In genomic region chr22:23591846-23592245, GRCh38 we compare ENCODE assay signal across 21 cellular contexts. TPM values are rescaled to one million over a fixed set of nuclear protein-coding genes. Genes with fewer than 3 reads are reported as not detected.
DNase-seq lines count a peak whose midpoint lies in the region; FAIRE-seq and TF ChIP-seq lines count a peak whose summit lies in the region.
"Had no signal": no experiment of that assay in that cellular context is flagged by ENCODE, and none has a peak within 500 bp of the region (broad histone marks: within the 10 kb centered on the region; RNA-seq: fewer than 3 reads in every experiment).

No MANE protein-coding gene starts in this region.

- H3K79me2 ChIP-seq in H9 (ENCODE audit: insufficient read depth, low read length) (no peaks in the 10 kb centered on the region), H1 (ENCODE audit: control insufficient read depth in 1 of 2, insufficient read depth in 2 of 2, low read length in 2 of 2) (no peaks in the 10 kb centered on the region), neural progenitor cell (ENCODE audit: low read depth) (no peaks in the 10 kb centered on the region)

- POLR2A ChIA-PET in H1 (lab: Charles Lee; ENCODE audit: partially characterized antibody), result interaction anchor here (1.2 kb wide), 1 partner anchor 95 kb away, joined by 3 read pairs; no protein-coding TSS in a partner anchor

- TF ChIP-seq POLR2A in H1 (IDR thresholded peaks at IDR 0.05; ENCODE audit: control extremely low read depth in 1 of 2, low read depth in 2 of 2, low read length in 2 of 2), result no peak

- H3K4me1 ChIP-seq in BLaER1 (peaks cover 83% of the 10 kb centered on the region), H9 (ENCODE audit: insufficient read depth, low read length) (peaks cover 3% of the 10 kb centered on the region; the same call in 1 of the 2 replicates), H1 (replicated peaks in 1 of 4; ENCODE audit: control insufficient read depth in 3 of 4, insufficient read depth in 4 of 4, low read length in 3 of 4) (peaks cover 0 to 6% (median 4%) of the 10 kb centered on the region in 4 experiments; a peak in 4 of 7 replicates), neural progenitor cell (no peaks in the 10 kb centered on the region)
- H3K4me1 ChIP-seq: HAP-1 had no signal

- H3K56ac ChIP-seq in H9 (ENCODE audit: insufficient read length, low read depth, low read length), result no peak overlapping the region
- no peak overlapping the region for H3K56ac ChIP-seq in H1 (replicated peaks; ENCODE audit: insufficient read length, low read depth, low read length)

- no peaks in the 10 kb centered on the region for H3K27me3 ChIP-seq in BLaER1
- H3K27me3 ChIP-seq in H9 (ENCODE audit: insufficient read depth, low read length), result no peaks in the 10 kb centered on the region
- H3K27me3 ChIP-seq in H1 (replicated peaks in 1 of 4; ENCODE audit: control insufficient read depth in 3 of 4, extremely low read depth in 1 of 4, insufficient read depth in 3 of 4, low read length in 3 of 4), result no peaks in the 10 kb centered on the region; a peak in 1 of 7 replicates
- H3K27me3 ChIP-seq in neural progenitor cell, result no peaks in the 10 kb centered on the region
- H3K27me3 ChIP-seq: MG63 had no signal

- CTCF ChIA-PET in H1 (lab: Charles Lee; ENCODE audit: partially characterized antibody), result interaction anchor here (0.6 to 4.9 kb wide), 31 partner anchors 7 to 296 kb away, joined by 3 to 23 read pairs (median 6); partner anchors contain the start of gene IGLL1

- H3K18ac ChIP-seq in H9 (ENCODE audit: insufficient read length, low read depth, low read length) (no peak overlapping the region), H1 (ENCODE audit: extremely low read depth, low read length) (peak overlapping the region; percentile 7; the same call in 1 of the 2 replicates)

- H2AFZ ChIP-seq in H9 (ENCODE audit: low read length), result no peak overlapping the region
- H2AFZ ChIP-seq in H1 (ENCODE audit: low read length), result no peak overlapping the region
- H2AFZ ChIP-seq in neural progenitor cell (replicated peaks), result no peak overlapping the region

- H4K91ac ChIP-seq in H9 (ENCODE audit: insufficient read length, low read depth, low read length) (no peak overlapping the region), H1 (replicated peaks; ENCODE audit: insufficient read length, low read length) (no peak overlapping the region)

- H4K8ac ChIP-seq in H9 (replicated peaks; ENCODE audit: insufficient read length, low read depth, low read length) (no peak overlapping the region), H1 (ENCODE audit: extremely low read depth, insufficient read depth, low read length) (no peak overlapping the region)

- H2BK120ac ChIP-seq in H9 (ENCODE audit: low read depth, low read length, poor library complexity, severe bottlenecking), result no peak overlapping the region
- H2BK120ac ChIP-seq in H1 (replicated peaks; ENCODE audit: low read depth, low read length), result no peak overlapping the region

- TF ChIP-seq EP300 in H1 (IDR thresholded peaks at IDR 0.05; ENCODE audit: borderline replicate concordance in 1 of 2, low read depth in 2 of 2, low read length in 2 of 2), result no peak

- no peak for FAIRE-seq in H1 (lab: Jason Lieb, UNC)

- H3K4me3 Mint-ChIP-seq in H9, result no peak overlapping the region
- no peak overlapping the region for H3K4me3 Mint-ChIP-seq in neural progenitor cell
- H3K4me3 Mint-ChIP-seq: CD8-positive, alpha-beta T cell had no signal

- H2BK15ac ChIP-seq in H9 (ENCODE audit: low read depth, low read length) (no peak overlapping the region), H1 (ENCODE audit: low read length) (peak overlapping the region; percentile 53; the same call in 1 of the 2 replicates)

- H4K5ac ChIP-seq in H9 (ENCODE audit: insufficient read length, low read depth, low read length) (no peak overlapping the region), H1 (ENCODE audit: insufficient read length, low read depth, low read length) (no peak overlapping the region)

- DNase-seq in H9 (no peak), H1 (ENCODE audit: low read depth in 1 of 2, low spot score in 2 of 2) (no peak), neural progenitor cell (ENCODE audit: low spot score) (no peak), NCI-H82 treated with DMSO at 0.1 percent for 48 hours (lab: John Stamatoyannopoulos, UW; ENCODE audit: unreplicated experiment) (no peak), head of caudate nucleus (no peak), SKM-1 (lab: John Stamatoyannopoulos, UW; ENCODE audit: unreplicated experiment) (no peak), substantia nigra (lab: John Stamatoyannopoulos, UW) (no peak)
- DNase-seq: NCI-H1048, NCI-H187 treated with DMSO at 0.1 percent for 48 hours, NCI-H2107, NCI-H748 treated with DMSO at 0.1 percent for 48 hours, SIG-M5 had no signal

- H3K14ac ChIP-seq in H9 (ENCODE audit: insufficient read depth, low read length) (no peak overlapping the region), H1 (ENCODE audit: insufficient read length) (no peak overlapping the region)

- H2BK5ac ChIP-seq in H9 (ENCODE audit: insufficient read length, low read length) (no peak overlapping the region), H1 (ENCODE audit: low read depth, low read length) (no peak overlapping the region)

- H3K79me1 ChIP-seq in H9 (ENCODE audit: insufficient read depth, low read depth, low read length, poor library complexity, severe bottlenecking) (no peaks in the 10 kb centered on the region), H1 (ENCODE audit: low read depth, low read length) (no peaks in the 10 kb centered on the region)

- H3K9me3 ChIP-seq in BLaER1, result peaks cover 4% of the 10 kb centered on the region; the same call in 1 of the 2 replicates
- no peaks in the 10 kb centered on the region for H3K9me3 ChIP-seq in H9 (ENCODE audit: control insufficient read depth, low read depth, low read length)
- H3K9me3 ChIP-seq in H1 (ENCODE audit: insufficient read depth in 2 of 2, low read depth in 1 of 2, low read length in 1 of 2), result no peaks in the 10 kb centered on the region
- H3K9me3 ChIP-seq in neural progenitor cell (ENCODE audit: low read depth), result no peaks in the 10 kb centered on the region
- H3K9me3 ChIP-seq: HAP-1, MG63, SK-N-SH had no signal

- H3K9me3 Mint-ChIP-seq in H9, result no peaks in the 10 kb centered on the region; a peak in 1 of 5 replicates
- peaks cover 9% of the 10 kb centered on the region for H3K9me3 Mint-ChIP-seq in neural progenitor cell

- H3K9ac ChIP-seq in BLaER1, result peak overlapping the region; percentile 56
- no peak overlapping the region for H3K9ac ChIP-seq in H9 (ENCODE audit: extremely low read depth, insufficient read length, low read length)
- H3K9ac ChIP-seq in H1 (replicated peaks in 1 of 4; ENCODE audit: extremely low read depth in 1 of 4, low read depth in 3 of 4, low read length in 3 of 4), result no peak overlapping the region
- no peak overlapping the region for H3K9ac ChIP-seq in neural progenitor cell
- H3K9ac ChIP-seq: SK-N-SH had no signal

- peaks cover 46% of the 10 kb centered on the region for H3K27me3 Mint-ChIP-seq in H9 (ENCODE audit: low read depth)
- H3K27me3 Mint-ChIP-seq in neural progenitor cell (ENCODE audit: insufficient read depth, low read depth), result peaks cover 21% of the 10 kb centered on the region

- WGBS in H9 (ENCODE audit: extremely low coverage, insufficient read length, low lambda C conversion rate), result no CpG with 5 or more reads among the region's 7 CpGs
- 93% methylated on average over 7 of the region's 7 CpGs; no CpG with 5 or more reads in 1 of the 2 experiments for WGBS in H1 (ENCODE audit: extremely low coverage in 1 of 2, insufficient coverage in 1 of 2, insufficient read length in 1 of 2, insufficient replicate concordance in 2 of 2, low coverage in 1 of 2, low lambda C conversion rate in 2 of 2, missing lambda C conversion rate in 1 of 2), 2 experiments

- H2AK5ac ChIP-seq in H9 (ENCODE audit: insufficient read length, low read length), result no peak overlapping the region
- no peak overlapping the region for H2AK5ac ChIP-seq in H1 (ENCODE audit: low read depth, low read length)

- H4K20me1 ChIP-seq in BLaER1 (no peaks in the 10 kb centered on the region), H9 (ENCODE audit: control insufficient read depth, insufficient read depth, insufficient read length) (no peaks in the 10 kb centered on the region), H1 (replicated peaks in 1 of 2; ENCODE audit: control insufficient read depth in 1 of 2, insufficient read depth in 2 of 2, low read length in 2 of 2) (peaks cover 0 to 1% of the 10 kb centered on the region in 2 experiments), neural progenitor cell (ENCODE audit: low read depth) (no peaks in the 10 kb centered on the region)

- H3K4me1 Mint-ChIP-seq in H9 (peaks cover 11 to 14% of the 10 kb centered on the region in 2 experiments), neural progenitor cell (peaks cover 3% of the 10 kb centered on the region)

- H3K23me2 ChIP-seq in H9 (ENCODE audit: insufficient read length, low read depth, low read length, poor library complexity, severe bottlenecking) (no peaks in the 10 kb centered on the region), H1 (ENCODE audit: low read depth, low read length) (no peaks in the 10 kb centered on the region)

- H3K27ac Mint-ChIP-seq in H9, result peak overlapping the region in 2 of 3 experiments; percentile 29 to 38; a peak in 2 of 7 replicates
- peak overlapping the region; percentile 2 for H3K27ac Mint-ChIP-seq in neural progenitor cell
- H3K27ac Mint-ChIP-seq: CD8-positive, alpha-beta T cell had no signal

- H3K23ac ChIP-seq in H9 (ENCODE audit: insufficient read length, low read depth, low read length), result no peak overlapping the region
- no peak overlapping the region for H3K23ac ChIP-seq in H1 (ENCODE audit: insufficient read length)

- H3K4me3 ChIP-seq in BLaER1, result no peak overlapping the region
- no peak overlapping the region for H3K4me3 ChIP-seq in H1 (ENCODE audit: extremely low read depth in 1 of 4, insufficient read depth in 2 of 4, low read depth in 3 of 4, low read length in 4 of 4)
- H3K4me3 ChIP-seq in neural progenitor cell, result no peak overlapping the region
- H3K4me3 ChIP-seq: HAP-1, MG63 had no signal

- H2BK20ac ChIP-seq in H9 (ENCODE audit: low read depth, low read length, poor library complexity, severe bottlenecking) (no peak overlapping the region), H1 (ENCODE audit: low read length) (no peak overlapping the region)

- H3K4ac ChIP-seq in H9 (ENCODE audit: low read depth, low read length), result no peak overlapping the region
- no peak overlapping the region for H3K4ac ChIP-seq in H1 (replicated peaks; ENCODE audit: insufficient read length, low read depth, low read length)

- H3K36me3 ChIP-seq in BLaER1 (no peaks in the 10 kb centered on the region), H1 (ENCODE audit: control insufficient read depth in 2 of 4, insufficient read depth in 4 of 4, low read length in 3 of 4) (no peaks in the 10 kb centered on the region), neural progenitor cell (no peaks in the 10 kb centered on the region)
- H3K36me3 ChIP-seq: HAP-1, MG63 had no signal

- intact Hi-C loops in head of caudate nucleus (cut with DNase I), result no loop called here

- no peaks in the 10 kb centered on the region for H3K36me3 Mint-ChIP-seq in H9 (ENCODE audit: insufficient read depth in 1 of 3, low read depth in 3 of 3)
- H3K36me3 Mint-ChIP-seq in neural progenitor cell, result peaks cover 2% of the 10 kb centered on the region
- H3K36me3 Mint-ChIP-seq: CD8-positive, alpha-beta T cell had no signal

- no peaks in the 10 kb centered on the region for H3F3A ChIP-seq in neural progenitor cell (ENCODE audit: low read depth)

- peak overlapping the region; percentile 100 for H3K4me2 ChIP-seq in BLaER1
- no peak overlapping the region for H3K4me2 ChIP-seq in H9 (ENCODE audit: insufficient read depth, insufficient read length, low read length)
- H3K4me2 ChIP-seq in H1 (ENCODE audit: insufficient read depth in 1 of 2, low read depth in 2 of 2, low read length in 2 of 2), result no peak overlapping the region
- H3K4me2 ChIP-seq in neural progenitor cell, result no peak overlapping the region
- H3K4me2 ChIP-seq: SK-N-SH had no signal

- TF ChIP-seq RAD21 in H1 (IDR thresholded peaks at IDR 0.05 in 1 of 2, conservative IDR thresholded peaks at IDR 0.05 in 1 of 2; ENCODE audit: low read depth in 2 of 2, low read length in 2 of 2), result no peak

- H3K27ac ChIP-seq in BLaER1, result peak overlapping the region; percentile 100
- H3K27ac ChIP-seq in H9 (ENCODE audit: insufficient read length, low read depth, low read length), result no peak overlapping the region
- H3K27ac ChIP-seq in H1 (ENCODE audit: low read depth, low read length), result no peak overlapping the region
- no peak overlapping the region for H3K27ac ChIP-seq in neural progenitor cell
- no peak overlapping the region for H3K27ac ChIP-seq in substantia nigra (ENCODE audit: low read depth, low read length, poor library complexity, severe bottlenecking)
- H3K27ac ChIP-seq: 22Rv1 had no signal

- TF ChIP-seq CTCF in H9 (conservative IDR thresholded peaks at IDR 0.05) (no peak), H1 (IDR thresholded peaks at IDR 0.05; ENCODE audit: control extremely low read depth in 1 of 3, insufficient read depth in 1 of 3, low read depth in 1 of 3, low read length in 3 of 3) (no peak), neural progenitor cell (IDR thresholded peaks at IDR 0.05) (no peak)

- H3T11ph ChIP-seq in H9 (ENCODE audit: low read length), result no peak overlapping the region

- H2BK12ac ChIP-seq in H9 (ENCODE audit: insufficient read length, low read depth, low read length), result no peak overlapping the region
- H2BK12ac ChIP-seq in H1 (ENCODE audit: low read depth, low read length), result peak overlapping the region; percentile 68

RNA-seq across cellular contexts. Expression of gene IGLL1, which starts 11.8 kb away (rescaled TPM):
- total RNA-seq in H9 (2021) (not detected in 2 replicates), neural progenitor cell (ENCODE audit: low replicate concordance) (not detected in 2 replicates)
- not detected in 2 replicates for total RNA-seq in H1 (2021; fragmentation: NEBNext Ultra II Directional; extraction: Animal tissue kit (Norgen Biotek cat#: 25700))
- polyA plus RNA-seq in H1 (2011; rRNA removed), result not detected in 2 replicates
- not detected for polyA plus RNA-seq in H1 (2011; cell fraction: cytosol; rRNA removed)
- polyA plus RNA-seq in H1 (2011; cell fraction: nucleus; rRNA removed), result 0.21 TPM
- not detected in 4 replicates for polyA plus RNA-seq in H1 (2012, experiment 1 of 2)
- not detected for polyA plus RNA-seq in H1 (2012, experiment 2 of 2)
- polyA plus RNA-seq in H1 (2013, experiment 1 of 2), result not detected
- not detected for polyA plus RNA-seq in H1 (2013, experiment 2 of 2)
- not detected in 2 replicates for polyA minus RNA-seq in H1 (2011; rRNA and poly(A)+ RNA removed)
- polyA minus RNA-seq in H1 (2011; cell fraction: cytosol; rRNA and poly(A)+ RNA removed), result not detected
- not detected for polyA minus RNA-seq in H1 (2011; cell fraction: nucleus; rRNA and poly(A)+ RNA removed)
- total RNA-seq: CD8-positive, alpha-beta T cell; G401; LHCN-M2; NCI-H460 had no signal
- polyA plus RNA-seq: SK-N-SH had no signal

RNA-seq across cellular contexts. Expression of gene DRICH1, which starts 40.3 kb away (rescaled TPM):
- total RNA-seq in H9 (2021), result not detected in 2 replicates
- total RNA-seq in H1 (2021; fragmentation: NEBNext Ultra II Directional; extraction: Animal tissue kit (Norgen Biotek cat#: 25700)), result 0.28 TPM in 1 of 2 replicates, not detected in the other
- 0.19 and 0.21 TPM in 2 replicates for polyA plus RNA-seq in H1 (2011; rRNA removed)
- polyA plus RNA-seq in H1 (2011; cell fraction: cytosol; rRNA removed), result 0.36 TPM
- polyA plus RNA-seq in H1 (2011; cell fraction: nucleus; rRNA removed), result 0.39 TPM
- polyA plus RNA-seq in H1 (2012, experiment 1 of 2), result 0.32 to 0.55 TPM in 2 of 4 replicates, not detected in the others
- not detected for polyA plus RNA-seq in H1 (2012, experiment 2 of 2)
- polyA plus RNA-seq in H1 (2013, experiment 1 of 2), result 0.08 TPM
- polyA plus RNA-seq in H1 (2013, experiment 2 of 2), result 0.11 TPM
- not detected in 2 replicates for polyA minus RNA-seq in H1 (2011; rRNA and poly(A)+ RNA removed)
- not detected for polyA minus RNA-seq in H1 (2011; cell fraction: cytosol; rRNA and poly(A)+ RNA removed)
- polyA minus RNA-seq in H1 (2011; cell fraction: nucleus; rRNA and poly(A)+ RNA removed), result 0.50 TPM
- total RNA-seq in neural progenitor cell (ENCODE audit: low replicate concordance), result not detected in 2 replicates
- total RNA-seq: G401, LHCN-M2, NCI-H460 had no signal
